Comparison of ENCODE assay signal across 9 cellular contexts in the genomic region with DNA sequence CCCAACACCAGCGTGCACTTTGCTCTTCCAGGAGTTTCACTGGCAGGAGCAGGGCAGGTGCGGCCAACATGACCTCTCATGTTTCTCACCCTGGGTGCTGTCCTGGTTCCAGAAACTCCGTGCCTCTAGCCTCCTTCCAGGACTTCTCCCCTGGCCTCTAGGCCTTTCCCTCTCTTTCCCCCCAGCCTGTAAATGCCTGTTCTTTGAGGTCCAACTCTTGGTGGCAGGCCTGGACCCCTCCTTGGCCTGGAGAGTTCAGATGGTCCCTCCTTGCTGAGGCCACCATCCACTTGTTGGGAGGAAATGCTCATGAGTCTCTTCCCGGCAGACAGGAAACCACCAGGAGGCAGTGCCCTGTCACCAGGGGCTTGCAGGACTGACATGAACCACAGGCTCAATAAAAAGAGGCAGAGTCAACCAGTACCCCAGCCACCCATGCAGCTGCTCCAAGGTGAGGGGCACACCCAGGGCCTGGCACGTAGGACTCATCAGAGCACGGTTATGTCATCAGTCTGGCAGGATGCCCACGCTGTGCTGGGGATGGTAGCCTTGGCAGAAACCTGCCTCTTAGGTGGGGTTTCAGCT. TPM values are rescaled to one million over a fixed set of nuclear protein-coding genes. Genes with fewer than 3 reads are reported as not detected.
DNase-seq lines count a peak whose midpoint lies in the region; ATAC-seq and TF ChIP-seq lines count a peak whose summit lies in the region.
"Had no signal": no experiment of that assay in that cellular context is flagged by ENCODE, and none has a peak within 500 bp of the region (broad histone marks: within the 10 kb centered on the region; RNA-seq: fewer than 3 reads in every experiment).

No MANE protein-coding gene starts in this region.

- peaks cover 35% of the 10 kb centered on the region for H3K27me3 Mint-ChIP-seq in GM23338 (ENCODE audit: insufficient read depth, low read depth, poor library complexity)

- H3K36me3 ChIP-seq in GM23338 (ENCODE audit: insufficient read depth) = no peaks in the 10 kb centered on the region
- no peaks in the 10 kb centered on the region for H3K36me3 ChIP-seq in esophagus muscularis mucosa
- no peaks in the 10 kb centered on the region for H3K36me3 ChIP-seq in gastrocnemius medialis

- H3K27me3 ChIP-seq in GM23338 (ENCODE audit: insufficient read depth) (peaks cover 42% of the 10 kb centered on the region), esophagus muscularis mucosa (peaks cover 0 to 53% (median 19%) of the 10 kb centered on the region in 4 donors), gastrocnemius medialis (peaks cover 26 to 45% (median 36%) of the 10 kb centered on the region in 3 donors)

- H3K4me2 ChIP-seq in GM23338 = no peak overlapping the region

- H3K9me3 ChIP-seq in esophagus muscularis mucosa (no peaks in the 10 kb centered on the region), gastrocnemius medialis (no peaks in the 10 kb centered on the region)

- H3K4me1 ChIP-seq in GM23338 (ENCODE audit: insufficient read depth) (no peaks in the 10 kb centered on the region), esophagus muscularis mucosa (peaks cover 18 to 24% (median 21%) of the 10 kb centered on the region in 4 donors), gastrocnemius medialis (peaks cover 0 to 12% of the 10 kb centered on the region in 2 donors)

- H3K4me3 Mint-ChIP-seq in GM23338 = no peak overlapping the region

- TF ChIP-seq CTCF in GM23338 (conservative IDR thresholded peaks at IDR 0.05; ENCODE audit: low read depth in 2 of 2) (peak in 1 of 2 experiments; percentile 43; a peak in 3 of 4 replicates), esophagus muscularis mucosa (IDR thresholded peaks at IDR 0.05) (no peak), gastrocnemius medialis (IDR thresholded peaks at IDR 0.05 in 4 of 5, conservative IDR thresholded peaks at IDR 0.05 in 1 of 5) (peak in 1 of 5 experiments; percentile 23)

- DNase-seq in GM23338 (ENCODE audit: low spot score) = peak; percentile 4
- DNase-seq in NCI-H748 (lab: John Stamatoyannopoulos, UW; ENCODE audit: unreplicated experiment) = peak; percentile 72
- peak; percentile 89 for DNase-seq in esophagus muscularis mucosa (ENCODE audit: extremely low spot score)
- DNase-seq in gastrocnemius medialis = no peak
- no peak for DNase-seq in hippocampal formation (lab: John Stamatoyannopoulos, UW)
- DNase-seq: IMR-90 had no signal

- in situ Hi-C loops in gastrocnemius medialis (cut with MboI; ENCODE audit: low sequenced_read_pairs in 4 of 4) = no loop called here

- no peak for TF ChIP-seq EP300 in esophagus muscularis mucosa (IDR thresholded peaks at IDR 0.05)

- no peaks in the 10 kb centered on the region for H3K36me3 Mint-ChIP-seq in GM23338 (ENCODE audit: low read depth)

- no peaks in the 10 kb centered on the region; the same call in 2 of the 3 replicates for H3K9me3 Mint-ChIP-seq in GM23338

- no peak overlapping the region for H2AFZ ChIP-seq in GM23338

- 78% methylated on average over 7 of the region's 7 CpGs for WGBS in esophagus muscularis mucosa

- ATAC-seq in GM23338 (no peak), gastrocnemius medialis (no peak), GM19035 (IDR thresholded peaks at IDR 0.05; ENCODE audit: unreplicated experiment) (no peak), HG03520 (IDR thresholded peaks at IDR 0.05; ENCODE audit: unreplicated experiment) (no peak), GM19023 (IDR thresholded peaks at IDR 0.05; ENCODE audit: unreplicated experiment) (no peak)

- no peaks in the 10 kb centered on the region for H3K9me2 ChIP-seq in GM23338 (ENCODE audit: insufficient read depth)

- no peak overlapping the region for H3K4me3 ChIP-seq in GM23338
- H3K4me3 ChIP-seq in esophagus muscularis mucosa = peak overlapping the region in 3 of 4 donors; percentile 49 to 59 (median 50)
- peak overlapping the region in 1 of 4 donors; percentile 54 for H3K4me3 ChIP-seq in gastrocnemius medialis

- intact Hi-C loops in esophagus muscularis mucosa (cut with DNase I) = no loop called here
- intact Hi-C loops in gastrocnemius medialis (cut with DNase I; ENCODE audit: low total_unique reads) = no loop called here

- H4K20me1 ChIP-seq in GM23338 (replicated peaks; ENCODE audit: insufficient read depth) = no peaks in the 10 kb centered on the region

- H3F3A ChIP-seq in GM23338 (replicated peaks; ENCODE audit: low read depth) = no peaks in the 10 kb centered on the region

- TF ChIP-seq POLR2A in esophagus muscularis mucosa (IDR thresholded peaks at IDR 0.05; ENCODE audit: low read depth) (no peak), gastrocnemius medialis (IDR thresholded peaks at IDR 0.05) (no peak)

- H3K27ac ChIP-seq in GM23338 (ENCODE audit: low read depth) (no peak overlapping the region), esophagus muscularis mucosa (replicated peaks in 1 of 4) (peak overlapping the region in 2 of 4 donors; percentile 74), gastrocnemius medialis (peak overlapping the region in 3 of 4 donors; percentile 24 to 51 (median 44))

- H3K79me2 ChIP-seq in GM23338 (replicated peaks; ENCODE audit: insufficient read depth) = no peaks in the 10 kb centered on the region

- H3K27ac Mint-ChIP-seq in GM23338 = no peak overlapping the region

- H3K4me1 Mint-ChIP-seq in GM23338 = peaks cover 11% of the 10 kb centered on the region; the same call in 2 of the 3 replicates

TF ChIP-seq in GM23338, 12 proteins besides CTCF, POLR2A, EP300 and RAD21 (continues in another document):
- TF ChIP-seq, protein P1, sequence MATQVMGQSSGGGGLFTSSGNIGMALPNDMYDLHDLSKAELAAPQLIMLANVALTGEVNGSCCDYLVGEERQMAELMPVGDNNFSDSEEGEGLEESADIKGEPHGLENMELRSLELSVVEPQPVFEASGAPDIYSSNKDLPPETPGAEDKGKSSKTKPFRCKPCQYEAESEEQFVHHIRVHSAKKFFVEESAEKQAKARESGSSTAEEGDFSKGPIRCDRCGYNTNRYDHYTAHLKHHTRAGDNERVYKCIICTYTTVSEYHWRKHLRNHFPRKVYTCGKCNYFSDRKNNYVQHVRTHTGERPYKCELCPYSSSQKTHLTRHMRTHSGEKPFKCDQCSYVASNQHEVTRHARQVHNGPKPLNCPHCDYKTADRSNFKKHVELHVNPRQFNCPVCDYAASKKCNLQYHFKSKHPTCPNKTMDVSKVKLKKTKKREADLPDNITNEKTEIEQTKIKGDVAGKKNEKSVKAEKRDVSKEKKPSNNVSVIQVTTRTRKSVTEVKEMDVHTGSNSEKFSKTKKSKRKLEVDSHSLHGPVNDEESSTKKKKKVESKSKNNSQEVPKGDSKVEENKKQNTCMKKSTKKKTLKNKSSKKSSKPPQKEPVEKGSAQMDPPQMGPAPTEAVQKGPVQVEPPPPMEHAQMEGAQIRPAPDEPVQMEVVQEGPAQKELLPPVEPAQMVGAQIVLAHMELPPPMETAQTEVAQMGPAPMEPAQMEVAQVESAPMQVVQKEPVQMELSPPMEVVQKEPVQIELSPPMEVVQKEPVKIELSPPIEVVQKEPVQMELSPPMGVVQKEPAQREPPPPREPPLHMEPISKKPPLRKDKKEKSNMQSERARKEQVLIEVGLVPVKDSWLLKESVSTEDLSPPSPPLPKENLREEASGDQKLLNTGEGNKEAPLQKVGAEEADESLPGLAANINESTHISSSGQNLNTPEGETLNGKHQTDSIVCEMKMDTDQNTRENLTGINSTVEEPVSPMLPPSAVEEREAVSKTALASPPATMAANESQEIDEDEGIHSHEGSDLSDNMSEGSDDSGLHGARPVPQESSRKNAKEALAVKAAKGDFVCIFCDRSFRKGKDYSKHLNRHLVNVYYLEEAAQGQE (IDR thresholded peaks at IDR 0.05; ENCODE audit: unreplicated experiment) = no peak
- TF ChIP-seq STAT1 (IDR thresholded peaks at IDR 0.05; ENCODE audit: unreplicated experiment) (no peak), NANOG (IDR thresholded peaks at IDR 0.05; ENCODE audit: borderline replicate concordance) (no peak), JUNB (IDR thresholded peaks at IDR 0.05; ENCODE audit: unreplicated experiment) (no peak)

RNA-seq across cellular contexts. Expression of a gene that starts 1.5 kb away (rescaled TPM):
- total RNA-seq in GM23338 (2014; rRNA removed; shearing (Covaris generic)) = 9.3 and 10.2 TPM in 2 replicates
- 5.3 and 5.9 TPM in 2 replicates for polyA plus RNA-seq in GM23338 (2016; fragmentation: Nextera tagmentation; extraction: Ambion mirVana)
- total RNA-seq in esophagus muscularis mucosa (10 to 100 TPM in 3 of 4 donors, 1 to 10 TPM in 1; 5.0 to 20.4 (median 18.1) TPM), gastrocnemius medialis (1 to 10 TPM; 1.7 to 3.8 (median 2.5) TPM)

Comparison
In these comparisons a context has a peak if more than half of its experiments do, and no peak if none do; other contexts are left out.
1. DNase-seq: peak in GM23338 (single experiment), NCI-H748 (single experiment) and esophagus muscularis mucosa (single experiment); none in gastrocnemius medialis (0 of 2) and hippocampal formation (0 of 2).